In the genomic region with DNA sequence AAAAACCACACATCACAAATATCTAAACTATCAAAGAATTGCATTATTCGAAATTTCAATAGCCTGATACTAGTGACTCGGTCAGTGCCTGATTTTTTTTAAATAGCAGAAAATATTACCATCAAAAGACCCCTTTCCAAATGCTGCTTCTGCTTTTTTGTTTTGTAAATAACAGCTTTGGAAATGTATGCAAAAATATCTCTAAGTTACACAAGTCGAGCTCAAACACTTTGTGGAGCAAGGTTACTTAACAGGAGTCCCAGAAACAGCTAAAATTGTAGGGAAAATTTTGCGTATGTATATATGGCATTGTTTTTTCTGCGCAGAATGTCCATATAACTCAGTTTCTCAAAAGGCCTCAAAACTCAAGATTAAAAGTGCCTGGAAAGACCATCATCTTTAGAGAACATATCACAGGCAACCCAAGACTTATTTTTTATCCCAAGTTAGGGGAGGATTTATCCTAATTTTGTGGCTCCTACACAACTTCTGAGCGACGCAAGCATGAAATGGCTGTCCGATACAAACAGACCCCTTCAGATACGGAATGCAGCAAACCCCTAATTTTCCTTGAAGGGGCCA, we compare ENCODE assay signal across 8 cellular contexts. TPM values are rescaled to one million over a fixed set of nuclear protein-coding genes. Genes with fewer than 3 reads are reported as not detected.
DNase-seq lines count a peak whose midpoint lies in the region; ATAC-seq and TF ChIP-seq lines count a peak whose summit lies in the region.
"Had no signal": no experiment of that assay in that cellular context is flagged by ENCODE, and none has a peak within 500 bp of the region (broad histone marks: within the 10 kb centered on the region; RNA-seq: fewer than 3 reads in every experiment).

No MANE protein-coding gene starts in this region.

- no peak overlapping the region for H3K9ac ChIP-seq in iPS-15b (ENCODE audit: low read depth, low read length)

- POLR2A ChIA-PET in activated CD4-positive, alpha-beta memory T cell treated with anti-CD3 and anti-CD28 coated beads for 36 hours (lab: Charles Lee): interaction anchor here (1.0 to 1.8 kb wide), 4 partner anchors 14 to 81 kb away, joined by 3 to 20 read pairs (median 6); no protein-coding TSS in a partner anchor

- H3K27me3 ChIP-seq in iPS-15b (ENCODE audit: control insufficient read depth, insufficient read depth, low read length): no peaks in the 10 kb centered on the region

- DNase-seq in HFFc6: no peak
- no peak for DNase-seq in activated CD4-positive, alpha-beta memory T cell treated with anti-CD3 and anti-CD28 coated beads for 36 hours
- DNase-seq in stimulated activated CD4-positive, alpha-beta T cell treated with anti-CD3 and anti-CD28 coated beads, Interleukin-2, amount 100 ng/mL, for 24 hours: no peak
- DNase-seq: NCI-H1436 treated with DMSO at 0.1 percent for 48 hours had no signal

- no peak for TF ChIP-seq CTCF in HFFc6 (IDR thresholded peaks at IDR 0.05)

- H3K4me3 Mint-ChIP-seq in HFFc6: peak overlapping the region; percentile 97
- H3K4me3 Mint-ChIP-seq in activated CD4-positive, alpha-beta memory T cell treated with anti-CD3 and anti-CD28 coated beads for 36 hours: peak overlapping the region; percentile 84
- peak overlapping the region; percentile 97 for H3K4me3 Mint-ChIP-seq in stimulated activated memory B cell treated with anti-CD40 and anti-IgM and Interleukin-4, amounts not matched to agents 10 μg/mL and 1 μg/mL and 100 μg/mL, for 72 hours

- peak overlapping the region; percentile 68 for H3K4me3 ChIP-seq in iPS-15b (ENCODE audit: low read depth, low read length)

- peaks cover 24% of the 10 kb centered on the region for H3K4me1 Mint-ChIP-seq in HFFc6 (ENCODE audit: low read depth)
- peaks cover 46% of the 10 kb centered on the region for H3K4me1 Mint-ChIP-seq in activated CD4-positive, alpha-beta memory T cell treated with anti-CD3 and anti-CD28 coated beads for 36 hours (ENCODE audit: low read depth)
- H3K4me1 Mint-ChIP-seq in stimulated activated memory B cell treated with anti-CD40 and anti-IgM and Interleukin-4, amounts not matched to agents 10 μg/mL and 1 μg/mL and 100 μg/mL, for 72 hours: peaks cover 24% of the 10 kb centered on the region

- intact Hi-C loops in activated CD4-positive, alpha-beta memory T cell treated with anti-CD3 and anti-CD28 coated beads for 36 hours (cut with micrococcal nuclease): loop anchor here (2.0 to 5.0 kb wide), 4 partner anchors 19 to 427 kb away; a partner anchor contains a TSS

- H3K36me3 ChIP-seq in iPS-15b (ENCODE audit: control insufficient read depth, insufficient read depth, low read length): no peaks in the 10 kb centered on the region

- no peak for ATAC-seq in stimulated activated memory B cell treated with anti-CD40 and anti-IgM and Interleukin-4, amounts not matched to agents 10 μg/mL and 1 μg/mL and 100 μg/mL, for 72 hours
- ATAC-seq in HG03045 (IDR thresholded peaks at IDR 0.05; ENCODE audit: unreplicated experiment): no peak
- ATAC-seq in HG03139 (IDR thresholded peaks at IDR 0.05; ENCODE audit: unreplicated experiment): no peak

- H3K9me3 Mint-ChIP-seq in HFFc6: no peaks in the 10 kb centered on the region
- H3K9me3 Mint-ChIP-seq in activated CD4-positive, alpha-beta memory T cell treated with anti-CD3 and anti-CD28 coated beads for 36 hours: no peaks in the 10 kb centered on the region
- H3K9me3 Mint-ChIP-seq in stimulated activated memory B cell treated with anti-CD40 and anti-IgM and Interleukin-4, amounts not matched to agents 10 μg/mL and 1 μg/mL and 100 μg/mL, for 72 hours: no peaks in the 10 kb centered on the region

- no peaks in the 10 kb centered on the region for H3K36me3 Mint-ChIP-seq in HFFc6 (ENCODE audit: low read depth)
- H3K36me3 Mint-ChIP-seq in activated CD4-positive, alpha-beta memory T cell treated with anti-CD3 and anti-CD28 coated beads for 36 hours: no peaks in the 10 kb centered on the region
- H3K36me3 Mint-ChIP-seq in stimulated activated memory B cell treated with anti-CD40 and anti-IgM and Interleukin-4, amounts not matched to agents 10 μg/mL and 1 μg/mL and 100 μg/mL, for 72 hours: no peaks in the 10 kb centered on the region

- H3K4me1 ChIP-seq in iPS-15b (ENCODE audit: control insufficient read depth, insufficient read depth, low read length): peaks cover 5% of the 10 kb centered on the region

- H3K9me3 ChIP-seq in iPS-15b (ENCODE audit: control insufficient read depth, insufficient read depth, low read length): no peaks in the 10 kb centered on the region

- H3K27ac Mint-ChIP-seq in HFFc6: peak overlapping the region; percentile 80
- peak overlapping the region; percentile 65 for H3K27ac Mint-ChIP-seq in activated CD4-positive, alpha-beta memory T cell treated with anti-CD3 and anti-CD28 coated beads for 36 hours
- peak overlapping the region; percentile 87 for H3K27ac Mint-ChIP-seq in stimulated activated memory B cell treated with anti-CD40 and anti-IgM and Interleukin-4, amounts not matched to agents 10 μg/mL and 1 μg/mL and 100 μg/mL, for 72 hours

- peaks cover 3% of the 10 kb centered on the region for H3K27me3 Mint-ChIP-seq in HFFc6 (ENCODE audit: insufficient read depth)
- H3K27me3 Mint-ChIP-seq in activated CD4-positive, alpha-beta memory T cell treated with anti-CD3 and anti-CD28 coated beads for 36 hours: no peaks in the 10 kb centered on the region
- H3K27me3 Mint-ChIP-seq in stimulated activated memory B cell treated with anti-CD40 and anti-IgM and Interleukin-4, amounts not matched to agents 10 μg/mL and 1 μg/mL and 100 μg/mL, for 72 hours: no peaks in the 10 kb centered on the region

- CTCF ChIA-PET in activated CD4-positive, alpha-beta memory T cell treated with anti-CD3 and anti-CD28 coated beads for 36 hours (lab: Charles Lee): interaction anchor here (0.9 to 2.0 kb wide), 5 partner anchors 17 to 247 kb away, joined by 3 to 5 read pairs (median 3); no protein-coding TSS in a partner anchor

RNA-seq across cellular contexts. Expression of a gene that starts 1.4 kb away (rescaled TPM):
- 1 to 10 TPM; 6.6 to 8.8 (median 7.6) TPM for total RNA-seq in HFFc6 (2021; fragmentation: NEBNext Ultra II Directional; extraction: Animal tissue kit (Norgen Biotek cat#: 25700))
- 10 to 100 TPM; 21.1 to 23.3 TPM for total RNA-seq in activated CD4-positive, alpha-beta memory T cell treated with anti-CD3 and anti-CD28 coated beads for 36 hours
